Comparison of ENCODE assay signal across 27 cellular contexts in the genomic region with DNA sequence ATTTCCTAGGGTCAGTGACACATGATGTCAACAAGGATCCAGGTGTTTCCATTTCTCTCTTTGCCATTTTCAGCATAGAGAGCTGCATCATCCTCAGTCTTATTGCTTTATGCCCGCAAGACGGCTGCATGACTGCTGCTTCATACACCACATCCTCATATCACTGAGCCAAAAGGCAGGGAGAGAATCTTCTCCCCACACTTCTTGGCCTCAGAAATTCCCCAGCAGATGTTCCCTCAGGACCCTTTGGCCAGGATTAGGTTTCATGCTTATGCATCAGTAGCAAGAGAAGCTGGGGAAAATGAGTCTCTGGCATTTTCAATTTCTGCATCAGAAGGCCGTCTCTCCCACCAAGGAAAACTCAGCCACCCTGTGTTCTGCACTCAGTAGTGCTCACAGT.
"Had no signal": no experiment of that assay in that cellular context is flagged by ENCODE, and none has a peak within 500 bp of the region (broad histone marks: within the 10 kb centered on the region; RNA-seq: fewer than 3 reads in every experiment).

No MANE protein-coding gene starts in this region.

- DNase-seq: naive thymus-derived CD4-positive, alpha-beta T cell; natural killer cell; occipital lobe; pancreas; right cardiac atrium; right lobe of liver; sigmoid colon; spleen; stimulated activated CD4-positive, alpha-beta T cell treated with anti-CD3 and anti-CD28 coated beads, Interleukin-12 subunit alpha, Interleukin-12 subunit beta, amount 100 ng/mL, for 4 hours; stimulated activated CD4-positive, alpha-beta T cell treated with anti-CD3 and anti-CD28 coated beads, Interleukin-1b, Interleukin-23, amount 100 ng/mL, for 48 hours; stimulated activated CD4-positive, alpha-beta T cell treated with anti-CD3 and anti-CD28 coated beads, Interleukin-4, amount 100 ng/mL, for 1 hour; stimulated activated CD4-positive, alpha-beta T cell treated with anti-CD3 and anti-CD28 coated beads, Interleukin-4, amount 100 ng/mL, for 4 hours; stimulated activated CD8-positive, alpha-beta memory T cell treated with anti-CD3 and anti-CD28 coated beads, Interleukin-4, amount 100 ng/mL, for 48 hours; stimulated activated naive CD4-positive, alpha-beta T cell; stimulated activated naive CD8-positive, alpha-beta T cell treated with anti-CD3 and anti-CD28 coated beads, Interleukin-15, amount 100 ng/mL, for 72 hours; stimulated activated naive CD8-positive, alpha-beta T cell treated with anti-CD3 and anti-CD28 coated beads, Interleukin-15, Interleukin-2, amounts not matched to agents 100 U/mL and 50 U/mL, for 24 hours; thyroid gland; trophoblast cell; upper lobe of left lung had no signal

- ATAC-seq: naive thymus-derived CD4-positive, alpha-beta T cell; natural killer cell; pancreas; right cardiac atrium; right lobe of liver; stimulated activated memory B cell treated with anti-CD40 and anti-IgM and Interleukin-4, amounts not matched to agents 10 μg/mL and 1 μg/mL and 100 μg/mL, for 72 hours; stimulated activated naive CD8-positive, alpha-beta T cell treated with anti-CD3 and anti-CD28 coated beads, Interleukin-15, amount 100 ng/mL, for 72 hours; stimulated activated naive CD8-positive, alpha-beta T cell treated with anti-CD3 and anti-CD28 coated beads, Interleukin-15, Interleukin-2, amounts not matched to agents 100 U/mL and 50 U/mL, for 24 hours had no signal

- H3K27ac ChIP-seq: neural progenitor cell, pancreas, prostate gland, right lobe of liver, sigmoid colon, skin epidermis, spleen, thoracic aorta, thyroid gland, tibial nerve, upper lobe of left lung, vagina had no signal

- H3K4me3 ChIP-seq: neural progenitor cell, pancreas, prostate gland, right lobe of liver, sigmoid colon, skin epidermis, smooth muscle cell, spleen, thoracic aorta, thyroid gland, tibial nerve, upper lobe of left lung, vagina had no signal

- H3K36me3 ChIP-seq: neural progenitor cell, pancreas, prostate gland, right lobe of liver, sigmoid colon, spleen, thoracic aorta, thyroid gland, tibial nerve, upper lobe of left lung, vagina had no signal

- H3K27me3 ChIP-seq: neural progenitor cell, pancreas, right lobe of liver, sigmoid colon, spleen, thyroid gland, tibial nerve, upper lobe of left lung, vagina had no signal

- H2AFZ ChIP-seq: neural progenitor cell had no signal

- H3K4me1 ChIP-seq: neural progenitor cell, pancreas, prostate gland, right lobe of liver, sigmoid colon, spleen, thyroid gland, tibial nerve, upper lobe of left lung, vagina had no signal

- H3K4me2 ChIP-seq: neural progenitor cell, smooth muscle cell had no signal

- H3K9ac ChIP-seq: neural progenitor cell had no signal

- H3K9me3 ChIP-seq: pancreas, prostate gland, right lobe of liver, thoracic aorta, thyroid gland, upper lobe of left lung, vagina had no signal
